12 cellular contexts compared by ENCODE assay signal in genomic region chrX:1173435-1173834, GRCh38. TPM values are rescaled to one million over a fixed set of nuclear protein-coding genes. Genes with fewer than 3 reads are reported as not detected.
"Had no signal": no experiment of that assay in that cellular context is flagged by ENCODE, and none has a peak within 500 bp of the region (broad histone marks: within the 10 kb centered on the region; RNA-seq: fewer than 3 reads in every experiment).

No MANE protein-coding gene starts in this region.

RNA-seq across cellular contexts. Expression of gene CRLF2, which starts 39.0 kb away (rescaled TPM):
- total RNA-seq: kidney epithelial cell, left ventricle myocardium inferior, mesothelial cell of epicardium, progenitor cell of endocrine pancreas, pulmonary artery endothelial cell, renal cortical epithelial cell, right atrium auricular region, stomach, thyroid gland had no signal
- polyA plus RNA-seq: heart left ventricle, immature natural killer cell, neural cell, stomach had no signal
